In genomic region chr2:11330457-11331142, GRCh38 we compare ENCODE assay signal across 18 cellular contexts. TPM values are rescaled to one million over a fixed set of nuclear protein-coding genes. Genes with fewer than 3 reads are reported as not detected.
DNase-seq lines count a peak whose midpoint lies in the region; ATAC-seq and TF ChIP-seq lines count a peak whose summit lies in the region.
"Had no signal": no experiment of that assay in that cellular context is flagged by ENCODE, and none has a peak within 500 bp of the region (broad histone marks: within the 10 kb centered on the region; RNA-seq: fewer than 3 reads in every experiment).

No MANE protein-coding gene starts in this region.

- H3K36me3 ChIP-seq in Loucy (ENCODE audit: insufficient read depth, low read length) (no peaks in the 10 kb centered on the region), endodermal cell (ENCODE audit: control insufficient read depth, insufficient read depth, low read length) (peaks cover 3% of the 10 kb centered on the region)

- peaks cover 11% of the 10 kb centered on the region for H3K4me1 Mint-ChIP-seq in central memory CD8-positive, alpha-beta T cell
- peaks cover 40% of the 10 kb centered on the region for H3K4me1 Mint-ChIP-seq in osteocyte (ENCODE audit: unreplicated experiment)
- peaks cover 12% of the 10 kb centered on the region for H3K4me1 Mint-ChIP-seq in activated CD4-positive, alpha-beta memory T cell treated with anti-CD3 and anti-CD28 coated beads for 36 hours (ENCODE audit: low read depth)
- H3K4me1 Mint-ChIP-seq in endodermal cell, result no peaks in the 10 kb centered on the region

- H3K4me1 ChIP-seq in Loucy (ENCODE audit: insufficient read depth, low read length, poor library complexity, severe bottlenecking) (peaks cover 43% of the 10 kb centered on the region), endodermal cell (ENCODE audit: control insufficient read depth, insufficient read depth, low read length) (peaks cover 5% of the 10 kb centered on the region)

- H3K27me3 ChIP-seq in Loucy (ENCODE audit: insufficient read depth, low read length, poor library complexity, severe bottlenecking) (no peaks in the 10 kb centered on the region), dorsolateral prefrontal cortex (no peaks in the 10 kb centered on the region), endodermal cell (ENCODE audit: control insufficient read depth, insufficient read depth, low read length, poor library complexity, severe bottlenecking) (peaks cover 41% of the 10 kb centered on the region)

- H3F3A ChIP-seq in Loucy (ENCODE audit: low read depth), result no peaks in the 10 kb centered on the region; the same call in 1 of the 2 replicates

- H3K9ac ChIP-seq in Loucy (ENCODE audit: low read depth, low read length, poor library complexity, severe bottlenecking) (no peak overlapping the region), endodermal cell (ENCODE audit: extremely low read depth, low read length, poor library complexity, severe bottlenecking) (no peak overlapping the region)

- H3K36me3 Mint-ChIP-seq in central memory CD8-positive, alpha-beta T cell (ENCODE audit: insufficient read depth), result no peaks in the 10 kb centered on the region
- H3K36me3 Mint-ChIP-seq in osteocyte (ENCODE audit: unreplicated experiment) (peaks cover 3% of the 10 kb centered on the region), endodermal cell (ENCODE audit: low read depth) (peaks cover 7% of the 10 kb centered on the region)
- no peaks in the 10 kb centered on the region for H3K36me3 Mint-ChIP-seq in activated CD4-positive, alpha-beta memory T cell treated with anti-CD3 and anti-CD28 coated beads for 36 hours
- H3K36me3 Mint-ChIP-seq: activated naive CD4-positive, alpha-beta T cell treated with anti-CD3 and anti-CD28 coated beads, Interleukin-2, amount 50 U/mL, for 72 hours had no signal

- ATAC-seq in central memory CD8-positive, alpha-beta T cell (replicated peaks; ENCODE audit: extremely low read depth, poor library complexity, severe bottlenecking), result peak; percentile 19
- ATAC-seq: activated naive CD4-positive, alpha-beta T cell treated with anti-CD3 and anti-CD28 coated beads, Interleukin-2, amount 50 U/mL, for 72 hours; naive thymus-derived CD4-positive, alpha-beta T cell had no signal

- H4K20me1 ChIP-seq in Loucy (ENCODE audit: insufficient read depth, low read length, poor library complexity, severe bottlenecking), result peaks cover 80% of the 10 kb centered on the region

- H3K9me2 ChIP-seq in Loucy (replicated peaks; ENCODE audit: low read depth, low read length), result no peaks in the 10 kb centered on the region

- H3K79me2 ChIP-seq in Loucy (ENCODE audit: insufficient read depth, low read length), result peaks cover 91% of the 10 kb centered on the region

- H3K4me3 ChIP-seq in AG10803 (ENCODE audit: low read length) (peak overlapping the region; percentile 42), Loucy (ENCODE audit: low read length, poor library complexity, severe bottlenecking) (no peak overlapping the region), dorsolateral prefrontal cortex (no peak overlapping the region), endodermal cell (ENCODE audit: low read length) (no peak overlapping the region)

- peak; percentile 34 for DNase-seq in AG10803 (ENCODE audit: low read depth)
- no peak for DNase-seq in central memory CD8-positive, alpha-beta T cell (ENCODE audit: low spot score in 2 of 2)
- no peak for DNase-seq in osteocyte (ENCODE audit: extremely low spot score, unreplicated experiment)
- no peak for DNase-seq in ureter (ENCODE audit: low spot score)
- DNase-seq in dorsolateral prefrontal cortex, result no peak
- DNase-seq in activated CD4-positive, alpha-beta memory T cell treated with anti-CD3 and anti-CD28 coated beads for 36 hours, result no peak
- DNase-seq in endodermal cell, result no peak
- DNase-seq: activated B cell treated with CpG ODN at 0.5 μM for 24 hours; activated CD8-positive, alpha-beta memory T cell treated with anti-CD3 and anti-CD28 coated beads, Interleukin-2, amount 50 U/mL, for 4 hours; DMS 273 treated with DMSO at 0.1 percent for 48 hours; GOT3; naive thymus-derived CD4-positive, alpha-beta T cell; NCI-H1694; NCI-H510A treated with DMSO at 0.1 percent for 48 hours; retina; stimulated activated CD4-positive, alpha-beta T cell treated with anti-CD3 and anti-CD28 coated beads, Interleukin-4, amount 100 ng/mL, for 1 hour had no signal

- POLR2A ChIA-PET in activated CD4-positive, alpha-beta memory T cell treated with anti-CD3 and anti-CD28 coated beads for 36 hours (lab: Charles Lee), result no interaction called here

- no peaks in the 10 kb centered on the region for H3K9me3 ChIP-seq in Loucy (ENCODE audit: insufficient read depth, low read depth, low read length)
- peaks cover 7% of the 10 kb centered on the region for H3K9me3 ChIP-seq in endodermal cell (ENCODE audit: control insufficient read depth, low read length)

- no peak overlapping the region for H2AFZ ChIP-seq in Loucy (ENCODE audit: low read length)

- intact Hi-C loops in dorsolateral prefrontal cortex (cut with DNase I), result loop anchor here in 1 of 2 donors (2.0 kb wide), 1 partner anchor 36 kb away; no protein-coding TSS in a partner anchor
- intact Hi-C loops in activated CD4-positive, alpha-beta memory T cell treated with anti-CD3 and anti-CD28 coated beads for 36 hours (cut with micrococcal nuclease), result no loop called here

- H3K4me3 Mint-ChIP-seq in central memory CD8-positive, alpha-beta T cell, result no peak overlapping the region
- H3K4me3 Mint-ChIP-seq in osteocyte (ENCODE audit: unreplicated experiment) (no peak overlapping the region), endodermal cell (no peak overlapping the region)
- H3K4me3 Mint-ChIP-seq in activated CD4-positive, alpha-beta memory T cell treated with anti-CD3 and anti-CD28 coated beads for 36 hours, result no peak overlapping the region
- H3K4me3 Mint-ChIP-seq: activated B cell treated with CpG ODN at 0.5 μM for 24 hours; naive thymus-derived CD4-positive, alpha-beta T cell had no signal

- TF ChIP-seq CTCF in AG10803 (conservative IDR thresholded peaks at IDR 0.05; ENCODE audit: low read length), result no peak
- TF ChIP-seq CTCF in Loucy (conservative IDR thresholded peaks at IDR 0.05; ENCODE audit: low read length), result no peak
- no peak for TF ChIP-seq CTCF in osteocyte (IDR thresholded peaks at IDR 0.05)
- no peak for TF ChIP-seq CTCF in dorsolateral prefrontal cortex (IDR thresholded peaks at IDR 0.05 in 54 of 56, conservative IDR thresholded peaks at IDR 0.05 in 2 of 56; ENCODE audit: low read depth in 1 of 56, partially characterized antibody in 56 of 56)
- TF ChIP-seq CTCF in endodermal cell (conservative IDR thresholded peaks at IDR 0.05), result no peak

- H3K27ac ChIP-seq in dorsolateral prefrontal cortex, result peak overlapping the region in 3 of 59 donors; percentile 5 to 47 (median 15)
- H3K27ac ChIP-seq in endodermal cell (ENCODE audit: low read depth, low read length), result no peak overlapping the region

- WGBS in endodermal cell (ENCODE audit: insufficient coverage in 1 of 2, insufficient read length in 1 of 2), 2 experiments, result 90 to 95% methylated on average over 2 to 4 of the region's 4 CpGs

- H3K9me3 Mint-ChIP-seq in central memory CD8-positive, alpha-beta T cell, result no peaks in the 10 kb centered on the region
- H3K9me3 Mint-ChIP-seq in osteocyte (ENCODE audit: unreplicated experiment) (peaks cover 8% of the 10 kb centered on the region), endodermal cell (peaks cover 4% of the 10 kb centered on the region)
- H3K9me3 Mint-ChIP-seq in activated CD4-positive, alpha-beta memory T cell treated with anti-CD3 and anti-CD28 coated beads for 36 hours, result peaks cover 4% of the 10 kb centered on the region

- H3K4me2 ChIP-seq in Loucy (ENCODE audit: low read depth, low read length, poor library complexity, severe bottlenecking), result peak overlapping the region; percentile 50

- no peak overlapping the region for H3K27ac Mint-ChIP-seq in central memory CD8-positive, alpha-beta T cell (ENCODE audit: low read depth)
- H3K27ac Mint-ChIP-seq in osteocyte (ENCODE audit: unreplicated experiment) (peak overlapping the region; percentile 59), endodermal cell (no peak overlapping the region)
- H3K27ac Mint-ChIP-seq in activated CD4-positive, alpha-beta memory T cell treated with anti-CD3 and anti-CD28 coated beads for 36 hours, result no peak overlapping the region
- H3K27ac Mint-ChIP-seq: activated B cell treated with CpG ODN at 0.5 μM for 24 hours; activated naive CD4-positive, alpha-beta T cell treated with anti-CD3 and anti-CD28 coated beads, Interleukin-2, amount 50 U/mL, for 72 hours had no signal

- CTCF ChIA-PET in activated CD4-positive, alpha-beta memory T cell treated with anti-CD3 and anti-CD28 coated beads for 36 hours (lab: Charles Lee), result no interaction called here

- H3K27me3 Mint-ChIP-seq in central memory CD8-positive, alpha-beta T cell, result no peaks in the 10 kb centered on the region
- H3K27me3 Mint-ChIP-seq in osteocyte (ENCODE audit: unreplicated experiment), result no peaks in the 10 kb centered on the region
- H3K27me3 Mint-ChIP-seq in activated CD4-positive, alpha-beta memory T cell treated with anti-CD3 and anti-CD28 coated beads for 36 hours, result no peaks in the 10 kb centered on the region
- no peaks in the 10 kb centered on the region for H3K27me3 Mint-ChIP-seq in endodermal cell (ENCODE audit: insufficient read depth)
- H3K27me3 Mint-ChIP-seq: activated B cell treated with CpG ODN at 0.5 μM for 24 hours; naive thymus-derived CD4-positive, alpha-beta T cell had no signal

RNA-seq across cellular contexts. Expression of gene ROCK2, which starts 13.8 kb away (rescaled TPM):
- 49.6 and 56.4 TPM in 2 replicates for total RNA-seq in osteocyte
- total RNA-seq in ureter, result 84.5 TPM
- 100 to 1,000 TPM in 11 of 120 experiments, 10 to 100 TPM in 109; 42.2 to 120 (median 82.5) TPM for total RNA-seq in dorsolateral prefrontal cortex
- 10 to 100 TPM; 16.6 to 19.2 TPM for total RNA-seq in activated CD4-positive, alpha-beta memory T cell treated with anti-CD3 and anti-CD28 coated beads for 36 hours
- total RNA-seq in endodermal cell, result 10 to 100 TPM; 27.2 to 32.6 TPM
- 21.7 TPM for polyA plus RNA-seq in endodermal cell (2013, experiment 1 of 2)
- 25.5 TPM for polyA plus RNA-seq in endodermal cell (2013, experiment 2 of 2)
